Comparison of ENCODE assay signal across 8 cellular contexts in the genomic region with DNA sequence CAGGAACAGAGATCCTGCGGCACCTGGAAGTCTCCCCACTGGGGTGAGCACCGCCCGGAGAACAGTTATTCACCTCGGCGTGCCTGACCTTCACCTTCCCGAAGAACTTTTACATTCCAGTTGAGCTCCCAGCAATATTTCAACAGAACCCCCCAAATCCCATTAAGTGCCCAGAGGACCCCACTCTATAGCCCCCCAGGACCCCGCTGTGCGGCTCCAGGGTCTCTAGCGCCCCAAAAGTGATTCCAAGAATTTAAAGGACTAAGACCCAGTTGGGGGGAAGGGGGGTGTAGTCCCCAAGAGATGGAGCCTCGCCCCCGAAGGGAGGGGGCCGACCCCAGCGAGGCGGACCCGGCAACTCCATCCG. TPM values are rescaled to one million over a fixed set of nuclear protein-coding genes. Genes with fewer than 3 reads are reported as not detected.
DNase-seq lines count a peak whose midpoint lies in the region; ATAC-seq and TF ChIP-seq lines count a peak whose summit lies in the region.

No MANE protein-coding gene starts in this region.

- POLR2A ChIA-PET in activated B cell treated with CpG ODN at 0.5 μM for 24 hours (lab: Charles Lee), result interaction anchor here (1.0 to 6.9 kb wide), 11 partner anchors 9 to 1768 kb away, joined by 3 to 81 read pairs (median 6); a partner anchor contains a TSS

- H3K4me1 ChIP-seq in right atrium auricular region (peaks cover 0 to 42% of the 10 kb centered on the region in 2 donors), smooth muscle cell (ENCODE audit: low read depth) (peaks cover 31% of the 10 kb centered on the region)

- intact Hi-C loops in activated B cell treated with CpG ODN at 0.5 μM for 24 hours (cut with micrococcal nuclease), result loop anchor here (1.0 to 5.0 kb wide), 15 partner anchors 14 to 945 kb away; a partner anchor contains a TSS

- CTCF ChIA-PET in activated B cell treated with CpG ODN at 0.5 μM for 24 hours (lab: Charles Lee), result interaction anchor here (0.9 to 4.5 kb wide), 9 partner anchors 16 to 220 kb away, joined by 3 to 83 read pairs (median 9); a partner anchor contains a TSS

- H3K27me3 ChIP-seq in right atrium auricular region, result no peaks in the 10 kb centered on the region
- no peaks in the 10 kb centered on the region for H3K27me3 ChIP-seq in smooth muscle cell (ENCODE audit: low read depth)

- peaks cover 30% of the 10 kb centered on the region for H3F3A ChIP-seq in smooth muscle cell (ENCODE audit: low read depth)

- H3K36me3 ChIP-seq in right atrium auricular region (peaks cover 10% of the 10 kb centered on the region), smooth muscle cell (ENCODE audit: low read depth) (no peaks in the 10 kb centered on the region)

- peak overlapping the region; percentile 96 for H3K4me3 Mint-ChIP-seq in activated B cell treated with CpG ODN at 0.5 μM for 24 hours

- WGBS in smooth muscle cell (ENCODE audit: low lambda C conversion rate), result 4% methylated on average over 16 of the region's 16 CpGs

- peak overlapping the region; percentile 95 for H3K9ac ChIP-seq in smooth muscle cell (ENCODE audit: low read depth)

- H4K20me1 ChIP-seq in smooth muscle cell (ENCODE audit: low read depth), result peaks cover 12% of the 10 kb centered on the region

- H2AFZ ChIP-seq in smooth muscle cell (ENCODE audit: low read depth), result peak overlapping the region; percentile 43

- peaks cover 22% of the 10 kb centered on the region for H3K79me2 ChIP-seq in smooth muscle cell (ENCODE audit: low read depth)

- H3K4me3 ChIP-seq in HFF-Myc (replicated peaks; ENCODE audit: low read depth, low read length) (peak overlapping the region; percentile 77), right atrium auricular region (peak overlapping the region; percentile 87 to 92), smooth muscle cell (peak overlapping the region; percentile 80)

- peak overlapping the region; percentile 91 for H3K4me2 ChIP-seq in smooth muscle cell

- TF ChIP-seq CTCF in HFF-Myc (IDR thresholded peaks at IDR 0.05; ENCODE audit: low read depth, low read length, missing control alignments) (no peak), activated B cell treated with CpG ODN at 0.5 μM for 24 hours (IDR thresholded peaks at IDR 0.05) (no peak), right atrium auricular region (IDR thresholded peaks at IDR 0.05) (peak in 1 of 2 donors; percentile 37), smooth muscle cell (IDR thresholded peaks at IDR 0.05; ENCODE audit: borderline replicate concordance, insufficient read depth, poor library complexity, severe bottlenecking) (no peak)

- no peaks in the 10 kb centered on the region for H3K27me3 Mint-ChIP-seq in activated B cell treated with CpG ODN at 0.5 μM for 24 hours

- peaks cover 37% of the 10 kb centered on the region for H3K36me3 Mint-ChIP-seq in activated B cell treated with CpG ODN at 0.5 μM for 24 hours (ENCODE audit: low read depth)

- H3K4me1 Mint-ChIP-seq in activated B cell treated with CpG ODN at 0.5 μM for 24 hours, result peaks cover 44% of the 10 kb centered on the region

- peak overlapping the region; percentile 97 to 99 for H3K27ac ChIP-seq in right atrium auricular region
- H3K27ac ChIP-seq in smooth muscle cell (ENCODE audit: low read depth), result peak overlapping the region; percentile 92

- DNase-seq in HFF-Myc (ENCODE audit: extremely low read depth, low read depth) (no peak), activated B cell treated with CpG ODN at 0.5 μM for 24 hours (no peak), right atrium auricular region (ENCODE audit: low spot score) (no peak), smooth muscle cell (lab: John Stamatoyannopoulos, UW; ENCODE audit: unreplicated experiment) (peak; percentile 56), RKO (ENCODE audit: low spot score) (no peak), COR-L47 (lab: John Stamatoyannopoulos, UW) (no peak), epidermal melanocyte (ENCODE audit: insufficient read length, low spot score) (no peak)

- ATAC-seq in activated B cell treated with CpG ODN at 0.5 μM for 24 hours (ENCODE audit: low read depth) (no peak), GM21381 (IDR thresholded peaks at IDR 0.05; ENCODE audit: unreplicated experiment) (no peak)

- H3K9me3 ChIP-seq in right atrium auricular region, result no peaks in the 10 kb centered on the region
- H3K9me3 ChIP-seq in smooth muscle cell (replicated peaks; ENCODE audit: low read depth), result no peaks in the 10 kb centered on the region

- peak overlapping the region; percentile 96 for H3K27ac Mint-ChIP-seq in activated B cell treated with CpG ODN at 0.5 μM for 24 hours

- H3K9me3 Mint-ChIP-seq in activated B cell treated with CpG ODN at 0.5 μM for 24 hours, result no peaks in the 10 kb centered on the region

RNA-seq across cellular contexts. Expression of a gene that starts 0.5 kb away (rescaled TPM):
- 53.5 and 55.6 TPM in 2 replicates for total RNA-seq in activated B cell treated with CpG ODN at 0.5 μM for 24 hours
- 10 to 100 TPM; 40.3 to 41.3 TPM for total RNA-seq in right atrium auricular region
- 34.4 and 51.3 TPM in 2 replicates for total RNA-seq in smooth muscle cell
- polyA plus RNA-seq in smooth muscle cell, result 62.1 and 75.1 TPM in 2 replicates

RNA-seq across cellular contexts. Expression of a gene that starts 2.6 kb away (rescaled TPM):
- total RNA-seq in activated B cell treated with CpG ODN at 0.5 μM for 24 hours (94.7 and 101 TPM in 2 replicates), right atrium auricular region (10 to 100 TPM; 39.6 to 65.3 TPM), smooth muscle cell (55.0 and 57.8 TPM in 2 replicates)
- 67.8 and 89.8 TPM in 2 replicates for polyA plus RNA-seq in smooth muscle cell

RNA-seq across cellular contexts. Expression of a gene that starts 16.4 kb away (rescaled TPM):
- 0.44 and 0.53 TPM in 2 replicates for total RNA-seq in activated B cell treated with CpG ODN at 0.5 μM for 24 hours
- total RNA-seq in right atrium auricular region, result 1,000 to 10,000 TPM in 1 of 2 donors, 100 to 1,000 TPM in 1; 419 to 1,709 TPM
- total RNA-seq in smooth muscle cell, result 10.0 and 25.1 TPM in 2 replicates
- polyA plus RNA-seq in smooth muscle cell, result 6.4 and 8.8 TPM in 2 replicates

RNA-seq across cellular contexts. Expression of a gene that starts 30.3 kb away (rescaled TPM):
- total RNA-seq in activated B cell treated with CpG ODN at 0.5 μM for 24 hours (18.7 and 22.6 TPM in 2 replicates), right atrium auricular region (not detected), smooth muscle cell (6.5 and 9.3 TPM in 2 replicates)
- polyA plus RNA-seq in smooth muscle cell, result 6.2 and 15.8 TPM in 2 replicates

RNA-seq across cellular contexts. Expression of a gene that starts 35.6 kb away (rescaled TPM):
- 105 and 121 TPM in 2 replicates for total RNA-seq in activated B cell treated with CpG ODN at 0.5 μM for 24 hours
- total RNA-seq in right atrium auricular region, result 1 to 10 TPM in 1 of 2 donors, under 1 TPM in 1; 0.52 to 1.4 TPM
- total RNA-seq in smooth muscle cell, result not detected in 2 replicates
- polyA plus RNA-seq in smooth muscle cell, result not detected in 2 replicates
